9 cellular contexts compared by ENCODE assay signal in the genomic region with DNA sequence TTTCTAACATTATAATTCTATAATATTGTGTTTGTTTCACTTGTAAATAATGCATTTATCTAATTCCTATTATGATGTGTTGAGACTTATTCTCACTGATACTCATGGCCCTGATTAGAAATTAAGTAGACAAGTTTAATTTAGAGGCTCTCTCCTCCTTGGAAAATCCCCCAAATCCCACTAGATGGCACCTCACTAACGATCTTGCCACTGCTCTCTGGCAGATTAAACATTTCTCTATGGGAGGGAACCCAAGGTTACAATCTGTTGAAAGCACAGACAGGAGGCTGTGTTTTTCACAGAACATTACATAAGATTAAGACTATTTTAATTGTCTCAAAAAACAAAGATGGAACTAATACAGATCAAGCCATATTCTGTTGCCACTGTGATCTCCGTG.
DNase-seq lines count a peak whose midpoint lies in the region; ATAC-seq, FAIRE-seq and TF ChIP-seq lines count a peak whose summit lies in the region.
"Had no signal": no experiment of that assay in that cellular context is flagged by ENCODE, and none has a peak within 500 bp of the region (broad histone marks: within the 10 kb centered on the region; RNA-seq: fewer than 3 reads in every experiment).

No MANE protein-coding gene starts in this region.

- H3K4me1 ChIP-seq in SJCRH30 (peaks cover 5% of the 10 kb centered on the region), upper lobe of left lung (no peaks in the 10 kb centered on the region)

- TF ChIP-seq CTCF in upper lobe of left lung (IDR thresholded peaks at IDR 0.05): no peak

- no peaks in the 10 kb centered on the region for H3K27me3 Mint-ChIP-seq in stimulated activated naive B cell treated with anti-CD40 and anti-IgM and Interleukin-4, amounts not matched to agents 10 μg/mL and 1 μg/mL and 100 μg/mL, for 72 hours

- no peak for TF ChIP-seq EP300 in upper lobe of left lung (IDR thresholded peaks at IDR 0.05)

- H3K27ac ChIP-seq in SJCRH30: no peak overlapping the region
- no peak overlapping the region for H3K27ac ChIP-seq in upper lobe of left lung

- 26 to 37% methylated on average over 2 of the region's 2 CpGs for WGBS in upper lobe of left lung, 2 donors

- peak; percentile 33 for DNase-seq in COR-L47 (lab: John Stamatoyannopoulos, UW)
- peak; percentile 8 for DNase-seq in M059J (ENCODE audit: low read depth)
- DNase-seq in SJCRH30: peak; percentile 4 to 50
- DNase-seq in iPS-NIHi11 (ENCODE audit: low spot score): peak; percentile 15
- no peak for DNase-seq in upper lobe of left lung
- DNase-seq in frontal cortex (ENCODE audit: low spot score in 2 of 2): no peak
- DNase-seq in stimulated activated naive B cell treated with anti-CD40 and anti-IgM and Interleukin-4, amounts not matched to agents 10 μg/mL and 1 μg/mL and 100 μg/mL, for 72 hours: no peak
- no peak for DNase-seq in 8988T
- DNase-seq: aorta had no signal

- H3K36me3 Mint-ChIP-seq in stimulated activated naive B cell treated with anti-CD40 and anti-IgM and Interleukin-4, amounts not matched to agents 10 μg/mL and 1 μg/mL and 100 μg/mL, for 72 hours: no peaks in the 10 kb centered on the region

- no peak for ATAC-seq in upper lobe of left lung (ENCODE audit: low FRiP score in 2 of 2)
- ATAC-seq in stimulated activated naive B cell treated with anti-CD40 and anti-IgM and Interleukin-4, amounts not matched to agents 10 μg/mL and 1 μg/mL and 100 μg/mL, for 72 hours (replicated peaks): no peak

- H3K27me3 ChIP-seq in SJCRH30 (no peaks in the 10 kb centered on the region), upper lobe of left lung (no peaks in the 10 kb centered on the region)

- H3K9me3 ChIP-seq in SJCRH30 (replicated peaks) (no peaks in the 10 kb centered on the region), upper lobe of left lung (no peaks in the 10 kb centered on the region)

- FAIRE-seq in frontal cortex (lab: Jason Lieb, UNC): no peak

- no peaks in the 10 kb centered on the region for H3K9me3 Mint-ChIP-seq in stimulated activated naive B cell treated with anti-CD40 and anti-IgM and Interleukin-4, amounts not matched to agents 10 μg/mL and 1 μg/mL and 100 μg/mL, for 72 hours

- H3K4me3 ChIP-seq in SJCRH30 (no peak overlapping the region), upper lobe of left lung (no peak overlapping the region)

- no peaks in the 10 kb centered on the region for H3K4me1 Mint-ChIP-seq in stimulated activated naive B cell treated with anti-CD40 and anti-IgM and Interleukin-4, amounts not matched to agents 10 μg/mL and 1 μg/mL and 100 μg/mL, for 72 hours

- H3K36me3 ChIP-seq in SJCRH30 (no peaks in the 10 kb centered on the region), upper lobe of left lung (no peaks in the 10 kb centered on the region)

- no peak overlapping the region for H3K4me3 Mint-ChIP-seq in stimulated activated naive B cell treated with anti-CD40 and anti-IgM and Interleukin-4, amounts not matched to agents 10 μg/mL and 1 μg/mL and 100 μg/mL, for 72 hours

- H3K27ac Mint-ChIP-seq in stimulated activated naive B cell treated with anti-CD40 and anti-IgM and Interleukin-4, amounts not matched to agents 10 μg/mL and 1 μg/mL and 100 μg/mL, for 72 hours: no peak overlapping the region

- TF ChIP-seq POLR2A in upper lobe of left lung (IDR thresholded peaks at IDR 0.05): no peak

Comparison
In these comparisons a context has a peak if more than half of its experiments do, and no peak if none do; other contexts are left out.
1. DNase-seq: peak in COR-L47 (single experiment), M059J (single experiment), SJCRH30 (2 of 2) and iPS-NIHi11 (single experiment); none in upper lobe of left lung (0 of 2), frontal cortex (0 of 2), stimulated activated naive B cell treated with anti-CD40 and anti-IgM and Interleukin-4, amounts not matched to agents 10 μg/mL and 1 μg/mL and 100 μg/mL, for 72 hours (single experiment) and 8988T (single experiment).